ENCODE assay signal across 9 cellular contexts in genomic region chr11:396511-396947, GRCh38. TPM values are rescaled to one million over a fixed set of nuclear protein-coding genes. Genes with fewer than 3 reads are reported as not detected.
DNase-seq lines count a peak whose midpoint lies in the region; ATAC-seq and TF ChIP-seq lines count a peak whose summit lies in the region.
"Had no signal": no experiment of that assay in that cellular context is flagged by ENCODE, and none has a peak within 500 bp of the region (broad histone marks: within the 10 kb centered on the region; RNA-seq: fewer than 3 reads in every experiment).

No MANE protein-coding gene starts in this region.

- ATAC-seq in HG03108 (IDR thresholded peaks at IDR 0.05; ENCODE audit: unreplicated experiment) (peak; percentile 26), GM21576 (IDR thresholded peaks at IDR 0.05; ENCODE audit: unreplicated experiment) (no peak), GM21528 (IDR thresholded peaks at IDR 0.05; ENCODE audit: low FRiP score, unreplicated experiment) (no peak)
- ATAC-seq in activated CD8-positive, alpha-beta T cell treated with anti-CD3 and anti-CD28 coated beads for 36 hours = peak; percentile 48

- CTCF ChIA-PET in activated CD8-positive, alpha-beta T cell treated with anti-CD3 and anti-CD28 coated beads for 36 hours (lab: Charles Lee) = interaction anchor here (1.2 to 1.7 kb wide), 3 partner anchors 9 to 60 kb away, joined by 3 to 4 read pairs (median 4); no protein-coding TSS in a partner anchor

- H3K9me3 Mint-ChIP-seq in activated CD8-positive, alpha-beta T cell treated with anti-CD3 and anti-CD28 coated beads for 36 hours = peaks cover 2% of the 10 kb centered on the region
- H3K9me3 Mint-ChIP-seq: nephron had no signal

- intact Hi-C loops in activated CD8-positive, alpha-beta T cell treated with anti-CD3 and anti-CD28 coated beads for 36 hours (cut with micrococcal nuclease) = no loop called here

- peaks cover 7% of the 10 kb centered on the region for H3K4me1 Mint-ChIP-seq in activated CD8-positive, alpha-beta T cell treated with anti-CD3 and anti-CD28 coated beads for 36 hours (ENCODE audit: low read depth)
- H3K4me1 Mint-ChIP-seq: nephron had no signal

- H3K27ac Mint-ChIP-seq in activated CD8-positive, alpha-beta T cell treated with anti-CD3 and anti-CD28 coated beads for 36 hours = no peak overlapping the region
- H3K27ac Mint-ChIP-seq: nephron had no signal

- DNase-seq in ELR (ENCODE audit: low read depth) = peak; percentile 62
- DNase-seq in activated CD8-positive, alpha-beta T cell treated with anti-CD3 and anti-CD28 coated beads for 36 hours = peak; percentile 45
- DNase-seq in kidney epithelial cell (ENCODE audit: low read depth) = no peak
- no peak for DNase-seq in NCI-H1417 treated with DMSO at 0.1 percent for 48 hours (lab: John Stamatoyannopoulos, UW)
- DNase-seq in anterior cingulate cortex (lab: John Stamatoyannopoulos, UW) = no peak

- TF ChIP-seq CTCF in activated CD8-positive, alpha-beta T cell treated with anti-CD3 and anti-CD28 coated beads for 36 hours (IDR thresholded peaks at IDR 0.05) = peak; percentile 21
- peak; percentile 70 for TF ChIP-seq CTCF in kidney epithelial cell (IDR thresholded peaks at IDR 0.05; ENCODE audit: insufficient read depth, low read length, poor library complexity, severe bottlenecking)

- H3K36me3 Mint-ChIP-seq in activated CD8-positive, alpha-beta T cell treated with anti-CD3 and anti-CD28 coated beads for 36 hours (ENCODE audit: low read depth) = peaks cover 2% of the 10 kb centered on the region

- H3K4me3 ChIP-seq in kidney epithelial cell (ENCODE audit: low read depth, low read length) = peak overlapping the region; percentile 43

- H3K36me3 ChIP-seq in kidney epithelial cell (ENCODE audit: control insufficient read depth, insufficient read depth, low read length) = no peaks in the 10 kb centered on the region

- H3K27me3 Mint-ChIP-seq in activated CD8-positive, alpha-beta T cell treated with anti-CD3 and anti-CD28 coated beads for 36 hours = peaks cover 5% of the 10 kb centered on the region

- POLR2A ChIA-PET in activated CD8-positive, alpha-beta T cell treated with anti-CD3 and anti-CD28 coated beads for 36 hours (lab: Charles Lee) = interaction anchor here (1.4 kb wide), 1 partner anchor 10 kb away, joined by 5 read pairs; no protein-coding TSS in a partner anchor

- H3K27me3 ChIP-seq in kidney epithelial cell (ENCODE audit: control insufficient read depth, insufficient read depth, low read length) = peaks cover 14% of the 10 kb centered on the region

- no peak overlapping the region for H3K4me3 Mint-ChIP-seq in activated CD8-positive, alpha-beta T cell treated with anti-CD3 and anti-CD28 coated beads for 36 hours
- H3K4me3 Mint-ChIP-seq: nephron had no signal

RNA-seq across cellular contexts. Expression of gene PKP3, which starts 2.5 kb away (rescaled TPM):
- total RNA-seq in activated CD8-positive, alpha-beta T cell treated with anti-CD3 and anti-CD28 coated beads for 36 hours = under 1 TPM in 1 of 2 experiments, not detected in 1; 0.18 TPM
- total RNA-seq in kidney epithelial cell = 23.9 and 24.9 TPM in 2 replicates

RNA-seq across cellular contexts. Expression of gene SIGIRR, which starts 18.3 kb away (rescaled TPM):
- total RNA-seq in activated CD8-positive, alpha-beta T cell treated with anti-CD3 and anti-CD28 coated beads for 36 hours = 10 to 100 TPM; 33.9 to 35.0 TPM
- 98.4 and 113 TPM in 2 replicates for total RNA-seq in kidney epithelial cell

RNA-seq across cellular contexts. Expression of gene B4GALNT4, which starts 27.2 kb away (rescaled TPM):
- 1 to 10 TPM; 1.5 to 3.4 TPM for total RNA-seq in activated CD8-positive, alpha-beta T cell treated with anti-CD3 and anti-CD28 coated beads for 36 hours
- total RNA-seq in kidney epithelial cell = 24.2 and 31.6 TPM in 2 replicates

RNA-seq across cellular contexts. Expression of gene ANO9, which starts 45.3 kb away (rescaled TPM):
- total RNA-seq in activated CD8-positive, alpha-beta T cell treated with anti-CD3 and anti-CD28 coated beads for 36 hours = 10 to 100 TPM; 28.2 to 29.0 TPM
- 18.4 and 19.7 TPM in 2 replicates for total RNA-seq in kidney epithelial cell

RNA-seq across cellular contexts. Expression of gene PTDSS2, which starts 53.5 kb away (rescaled TPM):
- total RNA-seq in activated CD8-positive, alpha-beta T cell treated with anti-CD3 and anti-CD28 coated beads for 36 hours = 10 to 100 TPM; 17.4 to 18.0 TPM
- 81.1 and 96.3 TPM in 2 replicates for total RNA-seq in kidney epithelial cell

Comparison
In these comparisons a context has a peak if more than half of its experiments do, and no peak if none do; other contexts are left out.
1. DNase-seq: peak in ELR (single experiment) and activated CD8-positive, alpha-beta T cell treated with anti-CD3 and anti-CD28 coated beads for 36 hours (single experiment); none in kidney epithelial cell (single experiment), NCI-H1417 treated with DMSO at 0.1 percent for 48 hours (single experiment) and anterior cingulate cortex (0 of 58).
2. ATAC-seq: peak in HG03108 (single experiment) and activated CD8-positive, alpha-beta T cell treated with anti-CD3 and anti-CD28 coated beads for 36 hours (single experiment); none in GM21576 (single experiment) and GM21528 (single experiment).
3. RNA of gene PKP3, which starts 2.5 kb away (total RNA-seq): 23.9 to 24.9 TPM in kidney epithelial cell; 0.18 TPM in activated CD8-positive, alpha-beta T cell treated with anti-CD3 and anti-CD28 coated beads for 36 hours; every median in the first group is over 10 times any median in the second.